Comparison of ENCODE assay signal across 9 cellular contexts in the genomic region with DNA sequence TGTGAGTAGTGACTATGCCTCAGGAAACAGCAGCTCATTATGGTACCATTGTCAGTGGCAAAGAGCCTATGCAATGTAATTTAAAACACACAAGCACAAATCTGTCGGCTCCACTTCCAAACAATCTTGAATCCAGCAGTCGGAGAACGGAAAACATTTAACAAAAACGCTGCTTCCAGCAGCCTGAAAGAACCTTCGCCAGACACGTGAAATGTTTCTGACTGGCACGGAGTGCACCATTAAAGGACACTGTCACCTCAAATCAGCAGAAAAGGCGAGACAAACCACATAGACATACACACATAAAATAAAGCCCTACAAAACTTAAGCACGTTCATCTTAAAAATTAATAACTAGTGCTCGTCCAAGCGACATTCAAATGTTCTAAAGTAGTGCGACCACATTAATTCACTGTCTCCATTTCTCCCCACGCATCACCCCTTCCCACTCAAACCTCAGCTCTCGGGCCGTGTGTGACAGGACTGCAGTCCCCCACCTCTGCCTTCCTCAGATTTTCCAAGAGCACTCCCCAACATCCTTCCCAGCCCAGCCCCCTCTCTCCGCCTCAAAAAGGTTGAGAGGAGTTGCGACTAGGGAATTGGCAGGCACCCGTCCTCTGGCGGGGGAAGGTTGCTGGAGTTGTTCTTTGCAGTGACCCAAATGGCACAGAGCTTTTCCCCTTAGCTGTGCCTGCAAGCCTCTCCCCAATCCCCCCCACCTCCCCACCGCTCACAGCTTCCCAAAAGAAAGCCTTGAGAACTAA. TPM values are rescaled to one million over a fixed set of nuclear protein-coding genes. Genes with fewer than 3 reads are reported as not detected.
DNase-seq lines count a peak whose midpoint lies in the region; ATAC-seq and TF ChIP-seq lines count a peak whose summit lies in the region.
"Had no signal": no experiment of that assay in that cellular context is flagged by ENCODE, and none has a peak within 500 bp of the region (broad histone marks: within the 10 kb centered on the region; RNA-seq: fewer than 3 reads in every experiment).

No MANE protein-coding gene starts in this region.

- H3K36me3 Mint-ChIP-seq in WTC11, result peaks cover 21% of the 10 kb centered on the region

- peak overlapping the region; percentile 96 for H3K27ac ChIP-seq in muscle layer of colon (ENCODE audit: low read depth, low read length)
- peak overlapping the region; percentile 93 for H3K27ac ChIP-seq in upper lobe of right lung

- intact Hi-C loops in upper lobe of right lung (cut with DNase I), result no loop called here

- H3K9ac ChIP-seq in muscle layer of colon (ENCODE audit: low read length), result peak overlapping the region; percentile 99

- H3K27me3 ChIP-seq in H7 (ENCODE audit: control insufficient read depth, insufficient read depth, low read length), result no peaks in the 10 kb centered on the region
- H3K27me3 ChIP-seq in muscle layer of colon (ENCODE audit: control insufficient read depth in 1 of 2, insufficient read depth in 2 of 2, low read length in 2 of 2), result no peaks in the 10 kb centered on the region
- no peaks in the 10 kb centered on the region for H3K27me3 ChIP-seq in upper lobe of right lung

- DNase-seq in AG08396 (ENCODE audit: low spot score), result peak; percentile 20
- peak; percentile 14 for DNase-seq in H7
- peak; percentile 27 for DNase-seq in WTC11 (ENCODE audit: low spot score)
- DNase-seq in erythroblast (lab: John Stamatoyannopoulos, UW), result peak; percentile 52 to 53
- DNase-seq in upper lobe of right lung, result peak; percentile 71
- DNase-seq in cortex of kidney (lab: John Stamatoyannopoulos, UW), result no peak

- CTCF ChIA-PET in WTC11 (lab: Charles Lee), result interaction anchor here (0.8 to 1.3 kb wide), 2 partner anchors 204 kb away, joined by 4 read pairs; no protein-coding TSS in a partner anchor

- H3K36me3 ChIP-seq in H7 (replicated peaks; ENCODE audit: control insufficient read depth, insufficient read depth, low read length) (0 out of 2 replicates have a peak, but pooled peaks cover 2% of the 10 kb centered on the region), muscle layer of colon (ENCODE audit: insufficient read depth, low read length) (peaks cover 6% of the 10 kb centered on the region), upper lobe of right lung (peaks cover 8% of the 10 kb centered on the region)

- no peak for TF ChIP-seq POLR2A in erythroblast (IDR thresholded peaks at IDR 0.05; ENCODE audit: low read length)

- no peak overlapping the region for H3K27ac Mint-ChIP-seq in WTC11
- H3K27ac Mint-ChIP-seq: naive thymus-derived CD8-positive, alpha-beta T cell had no signal

- no peaks in the 10 kb centered on the region for H3K27me3 Mint-ChIP-seq in WTC11 (ENCODE audit: low read depth)
- H3K27me3 Mint-ChIP-seq: naive thymus-derived CD8-positive, alpha-beta T cell had no signal

- no peaks in the 10 kb centered on the region for H3K9me3 Mint-ChIP-seq in WTC11
- H3K9me3 Mint-ChIP-seq: naive thymus-derived CD8-positive, alpha-beta T cell had no signal

- H3K4me1 Mint-ChIP-seq in WTC11, result peaks cover 36% of the 10 kb centered on the region

- POLR2A ChIA-PET in WTC11 (lab: Charles Lee), result interaction anchor here (1.5 to 3.0 kb wide), 3 partner anchors 37 to 170 kb away, joined by 4 to 25 read pairs (median 21); partner anchors contain the start of genes DDIAS, PCF11 and PRCP

- H3K9me3 ChIP-seq in muscle layer of colon (ENCODE audit: low read length) (no peaks in the 10 kb centered on the region), upper lobe of right lung (no peaks in the 10 kb centered on the region)

- H3K4me1 ChIP-seq in muscle layer of colon (ENCODE audit: insufficient read depth, low read length) (peaks cover 32% of the 10 kb centered on the region), upper lobe of right lung (peaks cover 40% of the 10 kb centered on the region)

- ATAC-seq in WTC11, result peak; percentile 17
- peak; percentile 2 for ATAC-seq in upper lobe of right lung
- no peak for ATAC-seq in GM18907 (IDR thresholded peaks at IDR 0.05; ENCODE audit: unreplicated experiment)

- no peak overlapping the region for H3K4me3 Mint-ChIP-seq in WTC11
- H3K4me3 Mint-ChIP-seq: naive thymus-derived CD8-positive, alpha-beta T cell had no signal

- TF ChIP-seq CTCF in WTC11 (IDR thresholded peaks at IDR 0.05), result no peak
- no peak for TF ChIP-seq CTCF in upper lobe of right lung (IDR thresholded peaks at IDR 0.05)

- H3K4me3 ChIP-seq in H7 (ENCODE audit: insufficient read depth, low read depth, low read length) (peak overlapping the region; percentile 97), muscle layer of colon (ENCODE audit: low read depth in 1 of 2, low read length in 2 of 2) (peak overlapping the region; percentile 86 to 97), upper lobe of right lung (peak overlapping the region; percentile 81)

TF ChIP-seq in WTC11, 78 proteins besides CTCF, POLR2A, EP300 and RAD21 (continues in another document):
- TF ChIP-seq, protein P1, sequence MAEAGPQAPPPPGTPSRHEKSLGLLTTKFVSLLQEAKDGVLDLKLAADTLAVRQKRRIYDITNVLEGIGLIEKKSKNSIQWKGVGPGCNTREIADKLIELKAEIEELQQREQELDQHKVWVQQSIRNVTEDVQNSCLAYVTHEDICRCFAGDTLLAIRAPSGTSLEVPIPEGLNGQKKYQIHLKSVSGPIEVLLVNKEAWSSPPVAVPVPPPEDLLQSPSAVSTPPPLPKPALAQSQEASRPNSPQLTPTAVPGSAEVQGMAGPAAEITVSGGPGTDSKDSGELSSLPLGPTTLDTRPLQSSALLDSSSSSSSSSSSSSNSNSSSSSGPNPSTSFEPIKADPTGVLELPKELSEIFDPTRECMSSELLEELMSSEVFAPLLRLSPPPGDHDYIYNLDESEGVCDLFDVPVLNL (CRISPR knock-in tag; IDR thresholded peaks at IDR 0.05; ENCODE audit: borderline replicate concordance, low read depth), result no peak
- TF ChIP-seq, protein P2, sequence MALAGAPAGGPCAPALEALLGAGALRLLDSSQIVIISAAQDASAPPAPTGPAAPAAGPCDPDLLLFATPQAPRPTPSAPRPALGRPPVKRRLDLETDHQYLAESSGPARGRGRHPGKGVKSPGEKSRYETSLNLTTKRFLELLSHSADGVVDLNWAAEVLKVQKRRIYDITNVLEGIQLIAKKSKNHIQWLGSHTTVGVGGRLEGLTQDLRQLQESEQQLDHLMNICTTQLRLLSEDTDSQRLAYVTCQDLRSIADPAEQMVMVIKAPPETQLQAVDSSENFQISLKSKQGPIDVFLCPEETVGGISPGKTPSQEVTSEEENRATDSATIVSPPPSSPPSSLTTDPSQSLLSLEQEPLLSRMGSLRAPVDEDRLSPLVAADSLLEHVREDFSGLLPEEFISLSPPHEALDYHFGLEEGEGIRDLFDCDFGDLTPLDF (CRISPR knock-in tag; IDR thresholded peaks at IDR 0.05), result no peak
- TF ChIP-seq ARID4B (CRISPR knock-in tag; IDR thresholded peaks at IDR 0.05; ENCODE audit: borderline replicate concordance) (no peak; the same call in 1 of the 2 replicates), ZNF423 (CRISPR knock-in tag; IDR thresholded peaks at IDR 0.05) (no peak)
- TF ChIP-seq, protein P3, sequence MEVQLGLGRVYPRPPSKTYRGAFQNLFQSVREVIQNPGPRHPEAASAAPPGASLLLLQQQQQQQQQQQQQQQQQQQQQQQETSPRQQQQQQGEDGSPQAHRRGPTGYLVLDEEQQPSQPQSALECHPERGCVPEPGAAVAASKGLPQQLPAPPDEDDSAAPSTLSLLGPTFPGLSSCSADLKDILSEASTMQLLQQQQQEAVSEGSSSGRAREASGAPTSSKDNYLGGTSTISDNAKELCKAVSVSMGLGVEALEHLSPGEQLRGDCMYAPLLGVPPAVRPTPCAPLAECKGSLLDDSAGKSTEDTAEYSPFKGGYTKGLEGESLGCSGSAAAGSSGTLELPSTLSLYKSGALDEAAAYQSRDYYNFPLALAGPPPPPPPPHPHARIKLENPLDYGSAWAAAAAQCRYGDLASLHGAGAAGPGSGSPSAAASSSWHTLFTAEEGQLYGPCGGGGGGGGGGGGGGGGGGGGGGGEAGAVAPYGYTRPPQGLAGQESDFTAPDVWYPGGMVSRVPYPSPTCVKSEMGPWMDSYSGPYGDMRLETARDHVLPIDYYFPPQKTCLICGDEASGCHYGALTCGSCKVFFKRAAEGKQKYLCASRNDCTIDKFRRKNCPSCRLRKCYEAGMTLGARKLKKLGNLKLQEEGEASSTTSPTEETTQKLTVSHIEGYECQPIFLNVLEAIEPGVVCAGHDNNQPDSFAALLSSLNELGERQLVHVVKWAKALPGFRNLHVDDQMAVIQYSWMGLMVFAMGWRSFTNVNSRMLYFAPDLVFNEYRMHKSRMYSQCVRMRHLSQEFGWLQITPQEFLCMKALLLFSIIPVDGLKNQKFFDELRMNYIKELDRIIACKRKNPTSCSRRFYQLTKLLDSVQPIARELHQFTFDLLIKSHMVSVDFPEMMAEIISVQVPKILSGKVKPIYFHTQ (CRISPR knock-in tag; IDR thresholded peaks at IDR 0.05), result no peak

RNA-seq across cellular contexts. Expression of gene RAB30, which starts 0.6 kb away (rescaled TPM):
- 4.5 and 6.2 TPM in 2 replicates for total RNA-seq in H7 (2014; rRNA removed; shearing (Covaris generic))
- total RNA-seq in WTC11 (2021) (6.2 to 7.5 TPM (median 6.7 TPM) in 3 replicates), upper lobe of right lung (12.5 TPM)
